In genomic region chr5:6026766-6027165, GRCh38 we compare ENCODE assay signal across 22 cellular contexts.
"Had no signal": no experiment of that assay in that cellular context is flagged by ENCODE, and none has a peak within 500 bp of the region (broad histone marks: within the 10 kb centered on the region; RNA-seq: fewer than 3 reads in every experiment).

No MANE protein-coding gene starts in this region.

- H3K9me3 Mint-ChIP-seq: activated T-helper 17 cell treated with anti-CD3 and anti-CD28 coated beads, Interleukin-2, amount 50 U/mL, for 72 hours had no signal

- DNase-seq: activated CD4-positive, alpha-beta T cell treated with anti-CD3 and anti-CD28 coated beads, Interleukin-2, amount 50 U/mL, for 1 hour; activated CD8-positive, alpha-beta T cell treated with anti-CD3 and anti-CD28 coated beads, Interleukin-2, amount 10 ng/mL, durations not matched to agents 7 days and 5 days; colonic mucosa; foreskin fibroblast; heart right ventricle; kidney; lower lobe of right lung; mesendoderm; natural killer cell; pancreas; right cardiac atrium; small intestine; stimulated activated CD4-positive, alpha-beta T cell treated with anti-CD3 and anti-CD28 coated beads, Interleukin-2, amount 100 ng/mL, for 24 hours; stomach; testis; trophoblast cell had no signal

- H3K27ac Mint-ChIP-seq: activated CD8-positive, alpha-beta T cell treated with anti-CD3 and anti-CD28 coated beads, Interleukin-2, amount 10 ng/mL, durations not matched to agents 7 days and 5 days; activated naive CD4-positive, alpha-beta T cell treated with anti-CD3 and anti-CD28 coated beads, Interleukin-2, amount 50 U/mL, for 72 hours; activated T-helper 17 cell treated with anti-CD3 and anti-CD28 coated beads, Interleukin-2, amount 50 U/mL, for 72 hours; natural killer cell; stimulated activated memory B cell treated with anti-CD40 and anti-IgM and Interleukin-4, amounts not matched to agents 10 μg/mL and 1 μg/mL and 100 μg/mL, for 72 hours had no signal

- H3K4me3 Mint-ChIP-seq: activated CD8-positive, alpha-beta T cell treated with anti-CD3 and anti-CD28 coated beads, Interleukin-2, amount 10 ng/mL, durations not matched to agents 7 days and 5 days; activated T-helper 17 cell treated with anti-CD3 and anti-CD28 coated beads, Interleukin-2, amount 50 U/mL, for 72 hours; central memory CD8-positive, alpha-beta T cell; natural killer cell; stimulated activated memory B cell treated with anti-CD40 and anti-IgM and Interleukin-4, amounts not matched to agents 10 μg/mL and 1 μg/mL and 100 μg/mL, for 72 hours had no signal

- H3K27me3 Mint-ChIP-seq: central memory CD8-positive, alpha-beta T cell; stimulated activated memory B cell treated with anti-CD40 and anti-IgM and Interleukin-4, amounts not matched to agents 10 μg/mL and 1 μg/mL and 100 μg/mL, for 72 hours had no signal

- ATAC-seq: activated CD4-positive, CD25-positive, alpha-beta regulatory T cell treated with anti-CD3 and anti-CD28 coated beads, Interleukin-2, amount 50 U/mL, for 24 hours; activated CD8-positive, alpha-beta T cell treated with anti-CD3 and anti-CD28 coated beads, Interleukin-2, amount 10 ng/mL, durations not matched to agents 7 days and 5 days; activated naive CD4-positive, alpha-beta T cell treated with anti-CD3 and anti-CD28 coated beads, Interleukin-2, amount 50 U/mL, for 72 hours; activated T-helper 17 cell treated with anti-CD3 and anti-CD28 coated beads, Interleukin-2, amount 50 U/mL, for 72 hours; heart right ventricle; left lobe of liver; lower lobe of right lung; natural killer cell; right cardiac atrium; stimulated activated memory B cell treated with anti-CD40 and anti-IgM and Interleukin-4, amounts not matched to agents 10 μg/mL and 1 μg/mL and 100 μg/mL, for 72 hours had no signal

- H3K4me1 Mint-ChIP-seq: activated T-helper 17 cell treated with anti-CD3 and anti-CD28 coated beads, Interleukin-2, amount 50 U/mL, for 72 hours; central memory CD8-positive, alpha-beta T cell; natural killer cell; stimulated activated memory B cell treated with anti-CD40 and anti-IgM and Interleukin-4, amounts not matched to agents 10 μg/mL and 1 μg/mL and 100 μg/mL, for 72 hours had no signal

- H3K36me3 Mint-ChIP-seq: activated naive CD4-positive, alpha-beta T cell treated with anti-CD3 and anti-CD28 coated beads, Interleukin-2, amount 50 U/mL, for 72 hours; natural killer cell; stimulated activated memory B cell treated with anti-CD40 and anti-IgM and Interleukin-4, amounts not matched to agents 10 μg/mL and 1 μg/mL and 100 μg/mL, for 72 hours had no signal
